7 cellular contexts compared by ENCODE assay signal in the genomic region with DNA sequence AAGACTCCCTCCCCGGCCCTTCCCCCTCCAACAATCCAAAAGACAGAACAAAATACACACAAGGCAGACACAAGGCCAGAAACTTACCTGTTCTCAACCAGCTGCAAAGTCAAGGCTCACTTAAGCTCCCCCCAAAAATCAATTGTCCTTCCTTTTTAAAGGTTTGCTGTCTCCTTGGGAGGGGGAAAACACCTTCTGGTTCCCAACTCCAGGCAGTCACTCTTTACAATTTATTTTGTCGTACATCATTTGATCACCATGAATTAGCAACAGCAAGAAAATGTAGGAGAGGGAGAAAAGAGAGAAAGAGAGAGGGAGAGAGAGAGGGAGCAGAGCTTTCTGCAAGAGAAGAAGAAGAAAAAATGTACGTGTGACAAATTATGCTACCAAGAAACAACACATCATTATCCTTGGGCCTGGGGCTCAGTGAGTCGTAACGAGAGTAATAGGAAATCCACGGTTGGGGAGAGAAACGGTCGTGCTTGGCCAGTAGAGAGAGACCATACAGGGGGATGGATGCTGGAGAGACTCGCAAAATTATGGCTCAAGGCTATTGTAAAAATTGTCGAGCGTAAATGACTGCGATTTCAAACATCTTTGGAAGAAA. TPM values are rescaled to one million over a fixed set of nuclear protein-coding genes. Genes with fewer than 3 reads are reported as not detected.
DNase-seq lines count a peak whose midpoint lies in the region; ATAC-seq and TF ChIP-seq lines count a peak whose summit lies in the region.

A gene with protein sequence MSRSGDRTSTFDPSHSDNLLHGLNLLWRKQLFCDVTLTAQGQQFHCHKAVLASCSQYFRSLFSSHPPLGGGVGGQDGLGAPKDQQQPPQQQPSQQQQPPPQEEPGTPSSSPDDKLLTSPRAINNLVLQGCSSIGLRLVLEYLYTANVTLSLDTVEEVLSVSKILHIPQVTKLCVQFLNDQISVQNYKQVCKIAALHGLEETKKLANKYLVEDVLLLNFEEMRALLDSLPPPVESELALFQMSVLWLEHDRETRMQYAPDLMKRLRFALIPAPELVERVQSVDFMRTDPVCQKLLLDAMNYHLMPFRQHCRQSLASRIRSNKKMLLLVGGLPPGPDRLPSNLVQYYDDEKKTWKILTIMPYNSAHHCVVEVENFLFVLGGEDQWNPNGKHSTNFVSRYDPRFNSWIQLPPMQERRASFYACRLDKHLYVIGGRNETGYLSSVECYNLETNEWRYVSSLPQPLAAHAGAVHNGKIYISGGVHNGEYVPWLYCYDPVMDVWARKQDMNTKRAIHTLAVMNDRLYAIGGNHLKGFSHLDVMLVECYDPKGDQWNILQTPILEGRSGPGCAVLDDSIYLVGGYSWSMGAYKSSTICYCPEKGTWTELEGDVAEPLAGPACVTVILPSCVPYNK (minus strand): TSS at position 444 of the 607 bp plus-strand sequence. CDS start 2,432 bp downstream, outside the sequence.

- ATAC-seq in GM18868 (IDR thresholded peaks at IDR 0.05; ENCODE audit: unreplicated experiment): peak; percentile 26
- no peak for ATAC-seq in Panc1
- no peak for ATAC-seq in stimulated activated memory B cell treated with anti-CD40 and anti-IgM and Interleukin-4, amounts not matched to agents 10 μg/mL and 1 μg/mL and 100 μg/mL, for 72 hours

- H3K4me1 Mint-ChIP-seq in stimulated activated memory B cell treated with anti-CD40 and anti-IgM and Interleukin-4, amounts not matched to agents 10 μg/mL and 1 μg/mL and 100 μg/mL, for 72 hours: peaks cover 48% of the 10 kb centered on the region
- no peaks in the 10 kb centered on the region for H3K4me1 Mint-ChIP-seq in activated T-helper 1 cell treated with anti-CD3 and anti-CD28 coated beads, Interleukin-12 subunit alpha, Interleukin-12 subunit beta, Interleukin-2, Interleukin-4 antibody, amounts not matched to agents 30 ng/mL and 10 ng/mL and 1 ng/mL, durations not matched to agents 14 hours and 24 hours and 36 hours (ENCODE audit: low read depth)

- in situ Hi-C loops in Panc1 (cut with HindIII; ENCODE audit: low pct_unique_long_range_greater_than_20kb, low sequenced_read_pairs): no loop called here

- peak within 1 kb of the TSS; percentile 97 for H3K4me3 Mint-ChIP-seq in stimulated activated memory B cell treated with anti-CD40 and anti-IgM and Interleukin-4, amounts not matched to agents 10 μg/mL and 1 μg/mL and 100 μg/mL, for 72 hours
- H3K4me3 Mint-ChIP-seq in activated T-helper 1 cell treated with anti-CD3 and anti-CD28 coated beads, Interleukin-12 subunit alpha, Interleukin-12 subunit beta, Interleukin-2, Interleukin-4 antibody, amounts not matched to agents 30 ng/mL and 10 ng/mL and 1 ng/mL, durations not matched to agents 14 hours and 24 hours and 36 hours: no peak within 1 kb of the TSS

- H3K36me3 Mint-ChIP-seq in stimulated activated memory B cell treated with anti-CD40 and anti-IgM and Interleukin-4, amounts not matched to agents 10 μg/mL and 1 μg/mL and 100 μg/mL, for 72 hours: no peaks in the 10 kb centered on the region
- no peaks in the 10 kb centered on the region for H3K36me3 Mint-ChIP-seq in activated T-helper 1 cell treated with anti-CD3 and anti-CD28 coated beads, Interleukin-12 subunit alpha, Interleukin-12 subunit beta, Interleukin-2, Interleukin-4 antibody, amounts not matched to agents 30 ng/mL and 10 ng/mL and 1 ng/mL, durations not matched to agents 14 hours and 24 hours and 36 hours (ENCODE audit: low read depth)

- intact Hi-C loops in Panc1 (cut with micrococcal nuclease; ENCODE audit: unreplicated experiment): no loop called here
- intact Hi-C loops in activated T-helper 1 cell treated with anti-CD3 and anti-CD28 coated beads, Interleukin-12 subunit alpha, Interleukin-12 subunit beta, Interleukin-2, Interleukin-4 antibody, amounts not matched to agents 30 ng/mL and 10 ng/mL and 1 ng/mL, durations not matched to agents 14 hours and 24 hours and 36 hours (cut with micrococcal nuclease): no loop called here

- CTCF ChIA-PET in Panc1 (lab: Charles Lee): interaction anchor here (0.7 kb wide), 1 partner anchor 725 kb away, joined by 10 read pairs; no protein-coding TSS in a partner anchor

- no TSS peak for BruUV-seq in Panc1 (replicated peaks; lab: Mats Ljungman, UMichigan)

- POLR2A ChIA-PET in Panc1 (lab: Charles Lee): interaction anchor here (0.6 to 0.8 kb wide), 3 partner anchors 16 to 122 kb away, joined by 5 to 8 read pairs (median 5); no protein-coding TSS in a partner anchor

- H3K36me3 ChIP-seq in Panc1 (ENCODE audit: control insufficient read depth, insufficient read depth, low read length): no peaks in the 10 kb centered on the region

- H3K9me3 ChIP-seq in Panc1 (ENCODE audit: control insufficient read depth, insufficient read depth, low read depth, low read length): no peaks in the 10 kb centered on the region
- no peaks in the 10 kb centered on the region for H3K9me3 ChIP-seq in iPS-18c (ENCODE audit: control insufficient read depth, insufficient read depth, low read length)

- H3K4me3 ChIP-seq in Panc1 (ENCODE audit: low read depth in 2 of 2, low read length in 2 of 2): peak within 1 kb of the TSS; percentile 43 to 77
- peak within 1 kb of the TSS; percentile 71 for H3K4me3 ChIP-seq in iPS-18c (ENCODE audit: insufficient read depth, low read depth, low read length)

- H3K27me3 ChIP-seq in Panc1 (ENCODE audit: control insufficient read depth, insufficient read depth, low read length): no peaks in the 10 kb centered on the region

- peak within 1 kb of the TSS; percentile 76 for H3K27ac ChIP-seq in Panc1 (ENCODE audit: low read length)

- H3K27ac Mint-ChIP-seq in stimulated activated memory B cell treated with anti-CD40 and anti-IgM and Interleukin-4, amounts not matched to agents 10 μg/mL and 1 μg/mL and 100 μg/mL, for 72 hours: peak within 1 kb of the TSS; percentile 88
- H3K27ac Mint-ChIP-seq in activated T-helper 1 cell treated with anti-CD3 and anti-CD28 coated beads, Interleukin-12 subunit alpha, Interleukin-12 subunit beta, Interleukin-2, Interleukin-4 antibody, amounts not matched to agents 30 ng/mL and 10 ng/mL and 1 ng/mL, durations not matched to agents 14 hours and 24 hours and 36 hours: no peak within 1 kb of the TSS

- peaks cover 11% of the 10 kb centered on the region for H3K4me1 ChIP-seq in Panc1 (ENCODE audit: control insufficient read depth, insufficient read depth, low read length)

- no peaks in the 10 kb centered on the region for H3K27me3 Mint-ChIP-seq in stimulated activated memory B cell treated with anti-CD40 and anti-IgM and Interleukin-4, amounts not matched to agents 10 μg/mL and 1 μg/mL and 100 μg/mL, for 72 hours
- H3K27me3 Mint-ChIP-seq in activated T-helper 1 cell treated with anti-CD3 and anti-CD28 coated beads, Interleukin-12 subunit alpha, Interleukin-12 subunit beta, Interleukin-2, Interleukin-4 antibody, amounts not matched to agents 30 ng/mL and 10 ng/mL and 1 ng/mL, durations not matched to agents 14 hours and 24 hours and 36 hours (ENCODE audit: insufficient read depth): peaks cover 44% of the 10 kb centered on the region

- H3K9me3 Mint-ChIP-seq in stimulated activated memory B cell treated with anti-CD40 and anti-IgM and Interleukin-4, amounts not matched to agents 10 μg/mL and 1 μg/mL and 100 μg/mL, for 72 hours: no peaks in the 10 kb centered on the region
- H3K9me3 Mint-ChIP-seq in activated T-helper 1 cell treated with anti-CD3 and anti-CD28 coated beads, Interleukin-12 subunit alpha, Interleukin-12 subunit beta, Interleukin-2, Interleukin-4 antibody, amounts not matched to agents 30 ng/mL and 10 ng/mL and 1 ng/mL, durations not matched to agents 14 hours and 24 hours and 36 hours: no peaks in the 10 kb centered on the region

- DNase-seq in Panc1 (ENCODE audit: low read depth, low spot score): no peak
- DNase-seq in activated T-helper 1 cell treated with anti-CD3 and anti-CD28 coated beads, Interleukin-12 subunit alpha, Interleukin-12 subunit beta, Interleukin-2, Interleukin-4 antibody, amounts not matched to agents 30 ng/mL and 10 ng/mL and 1 ng/mL, durations not matched to agents 14 hours and 24 hours and 36 hours (ENCODE audit: low spot score): no peak
- no peak for DNase-seq in globus pallidus (ENCODE audit: low spot score)
- no peak for DNase-seq in cerebellar cortex (ENCODE audit: low spot score)

- TF ChIP-seq CTCF in Panc1 (IDR thresholded peaks at IDR 0.05): no peak

RNA-seq across cellular contexts. Expression of the gene that starts here (rescaled TPM):
- total RNA-seq in Panc1 (2021; ENCODE audit: unreplicated experiment): 6.7 TPM
- polyA plus RNA-seq in Panc1 (2012; ENCODE audit: insufficient read length): 18.5 TPM
- not detected in 2 replicates for total RNA-seq in activated T-helper 1 cell treated with anti-CD3 and anti-CD28 coated beads, Interleukin-12 subunit alpha, Interleukin-12 subunit beta, Interleukin-2, Interleukin-4 antibody, amounts not matched to agents 30 ng/mL and 10 ng/mL and 1 ng/mL, durations not matched to agents 14 hours and 24 hours and 36 hours
